In the genomic region with DNA sequence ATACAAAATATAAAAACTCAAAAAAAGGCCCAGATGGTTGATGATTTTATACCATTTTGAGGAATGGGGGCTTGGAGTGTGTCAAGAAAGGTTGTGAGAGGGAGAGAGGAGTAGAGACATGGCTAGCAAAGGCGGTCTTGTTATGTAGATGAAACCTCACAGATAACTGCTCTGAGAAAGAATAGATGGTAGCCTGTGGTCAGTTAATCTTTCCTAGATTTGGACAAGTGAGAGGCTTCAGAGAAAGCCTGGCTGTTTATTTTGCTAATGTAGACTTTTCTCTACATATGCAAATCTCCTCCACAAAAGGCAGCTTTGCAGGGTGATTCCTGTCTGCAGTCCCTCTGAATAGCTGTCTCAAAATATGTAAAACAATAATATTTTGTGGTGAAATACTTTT, we compare ENCODE assay signal across 29 cellular contexts.
"Had no signal": no experiment of that assay in that cellular context is flagged by ENCODE, and none has a peak within 500 bp of the region (broad histone marks: within the 10 kb centered on the region; RNA-seq: fewer than 3 reads in every experiment).

No MANE protein-coding gene starts in this region.

- ATAC-seq: activated CD4-positive, alpha-beta T cell treated with anti-CD3 and anti-CD28 coated beads for 36 hours; activated CD8-positive, alpha-beta memory T cell treated with anti-CD3 and anti-CD28 coated beads, Interleukin-2, amount 10 ng/mL, durations not matched to agents 7 days and 5 days; activated CD8-positive, alpha-beta T cell treated with anti-CD3 and anti-CD28 coated beads, Interleukin-2, amount 10 ng/mL, durations not matched to agents 7 days and 5 days; activated naive CD4-positive, alpha-beta T cell treated with anti-CD3 and anti-CD28 coated beads, Interleukin-2, amount 50 U/mL, for 72 hours; activated T-cell treated with anti-CD3 and anti-CD28 coated beads, Interleukin-2, amount 50 U/mL, for 72 hours; foreskin keratinocyte; heart left ventricle; left lobe of liver; natural killer cell; right cardiac atrium; stimulated activated naive B cell treated with anti-CD40 and anti-IgM and Interleukin-4, amounts not matched to agents 10 μg/mL and 1 μg/mL and 100 μg/mL, for 72 hours had no signal

- H3K4me3 ChIP-seq: esophagus muscularis mucosa, heart left ventricle, lung, stomach, thyroid gland, upper lobe of left lung, vagina had no signal

- H3K4me1 ChIP-seq: esophagus muscularis mucosa, foreskin keratinocyte, heart left ventricle, stomach, thyroid gland, upper lobe of left lung, vagina had no signal

- H3K27me3 ChIP-seq: esophagus muscularis mucosa, foreskin keratinocyte, heart left ventricle, stomach, thyroid gland, upper lobe of left lung, vagina had no signal

- H3K27me3 Mint-ChIP-seq: activated CD4-positive, alpha-beta T cell treated with anti-CD3 and anti-CD28 coated beads for 36 hours; activated CD8-positive, alpha-beta memory T cell treated with anti-CD3 and anti-CD28 coated beads, Interleukin-2, amount 10 ng/mL, durations not matched to agents 7 days and 5 days; central memory CD8-positive, alpha-beta T cell; dendritic cell treated with granulocyte-macrophage colony-stimulating factor and Interleukin-4, amounts not matched to agents 40 ng/mL and 50 ng/mL, for 4 days; stimulated activated naive B cell treated with anti-CD40 and anti-IgM and Interleukin-4, amounts not matched to agents 10 μg/mL and 1 μg/mL and 100 μg/mL, for 72 hours had no signal

- H3K27ac Mint-ChIP-seq: activated CD4-positive, alpha-beta T cell treated with anti-CD3 and anti-CD28 coated beads for 36 hours; activated CD8-positive, alpha-beta memory T cell treated with anti-CD3 and anti-CD28 coated beads, Interleukin-2, amount 10 ng/mL, durations not matched to agents 7 days and 5 days; activated CD8-positive, alpha-beta T cell treated with anti-CD3 and anti-CD28 coated beads, Interleukin-2, amount 10 ng/mL, durations not matched to agents 7 days and 5 days; activated naive CD4-positive, alpha-beta T cell treated with anti-CD3 and anti-CD28 coated beads, Interleukin-2, amount 50 U/mL, for 72 hours; activated T-cell treated with anti-CD3 and anti-CD28 coated beads, Interleukin-2, amount 50 U/mL, for 72 hours; dendritic cell treated with granulocyte-macrophage colony-stimulating factor and Interleukin-4, amounts not matched to agents 40 ng/mL and 50 ng/mL, for 4 days; natural killer cell; stimulated activated naive B cell treated with anti-CD40 and anti-IgM and Interleukin-4, amounts not matched to agents 10 μg/mL and 1 μg/mL and 100 μg/mL, for 72 hours; T-helper 2 cell treated with Interferon-gamma antibody and Interleukin-4, amounts not matched to agents 5 μg/mL and 100 μg/mL, for 36 hours had no signal

- H3K9me3 Mint-ChIP-seq: activated T-cell treated with anti-CD3 and anti-CD28 coated beads, Interleukin-2, amount 50 U/mL, for 72 hours had no signal

- H3K27ac ChIP-seq: esophagus muscularis mucosa, foreskin keratinocyte, heart left ventricle, stomach, thyroid gland, upper lobe of left lung, vagina had no signal

- H3K4me1 Mint-ChIP-seq: activated CD4-positive, alpha-beta T cell treated with anti-CD3 and anti-CD28 coated beads for 36 hours; activated CD8-positive, alpha-beta memory T cell treated with anti-CD3 and anti-CD28 coated beads, Interleukin-2, amount 10 ng/mL, durations not matched to agents 7 days and 5 days; central memory CD8-positive, alpha-beta T cell; natural killer cell; stimulated activated naive B cell treated with anti-CD40 and anti-IgM and Interleukin-4, amounts not matched to agents 10 μg/mL and 1 μg/mL and 100 μg/mL, for 72 hours had no signal

- H3K9me3 ChIP-seq: esophagus muscularis mucosa, thyroid gland, vagina had no signal

- H3K4me3 Mint-ChIP-seq: activated CD4-positive, alpha-beta T cell treated with anti-CD3 and anti-CD28 coated beads for 36 hours; activated CD8-positive, alpha-beta memory T cell treated with anti-CD3 and anti-CD28 coated beads, Interleukin-2, amount 10 ng/mL, durations not matched to agents 7 days and 5 days; activated CD8-positive, alpha-beta T cell treated with anti-CD3 and anti-CD28 coated beads, Interleukin-2, amount 10 ng/mL, durations not matched to agents 7 days and 5 days; activated T-cell treated with anti-CD3 and anti-CD28 coated beads, Interleukin-2, amount 50 U/mL, for 72 hours; central memory CD8-positive, alpha-beta T cell; dendritic cell treated with granulocyte-macrophage colony-stimulating factor and Interleukin-4, amounts not matched to agents 40 ng/mL and 50 ng/mL, for 4 days; natural killer cell; stimulated activated naive B cell treated with anti-CD40 and anti-IgM and Interleukin-4, amounts not matched to agents 10 μg/mL and 1 μg/mL and 100 μg/mL, for 72 hours; T-helper 2 cell treated with Interferon-gamma antibody and Interleukin-4, amounts not matched to agents 5 μg/mL and 100 μg/mL, for 36 hours had no signal

- H3K36me3 Mint-ChIP-seq: activated CD8-positive, alpha-beta memory T cell treated with anti-CD3 and anti-CD28 coated beads, Interleukin-2, amount 10 ng/mL, durations not matched to agents 7 days and 5 days; natural killer cell had no signal

- H3K36me3 ChIP-seq: esophagus muscularis mucosa, heart left ventricle, stomach, thyroid gland, upper lobe of left lung, vagina had no signal

- DNase-seq: activated CD4-positive, alpha-beta T cell treated with anti-CD3 and anti-CD28 coated beads for 36 hours; activated CD4-positive, CD25-positive, alpha-beta regulatory T cell; activated CD8-positive, alpha-beta memory T cell treated with anti-CD3 and anti-CD28 coated beads, Interleukin-2, amount 10 ng/mL, durations not matched to agents 7 days and 5 days; activated CD8-positive, alpha-beta T cell treated with anti-CD3 and anti-CD28 coated beads, Interleukin-2, amount 10 ng/mL, durations not matched to agents 7 days and 5 days; activated naive CD4-positive, alpha-beta T cell; activated T-cell treated with anti-CD3 and anti-CD28 coated beads, Interleukin-2, amount 50 U/mL, for 72 hours; effector CD4-positive, alpha-beta T cell; foreskin keratinocyte; heart left ventricle; hypothalamus; kidney glomerular epithelial cell; mesendoderm; natural killer cell; posterior cingulate gyrus; right cardiac atrium; stimulated activated CD4-positive, alpha-beta T cell treated with anti-CD3 and anti-CD28 coated beads, Interleukin-15, amount 100 ng/mL, for 24 hours; stimulated activated CD4-positive, alpha-beta T cell treated with anti-CD3 and anti-CD28 coated beads, Interleukin-2, amount 100 ng/mL, for 24 hours; stimulated activated naive B cell treated with anti-CD40 and anti-IgM and Interleukin-4, amounts not matched to agents 10 μg/mL and 1 μg/mL and 100 μg/mL, for 72 hours; stomach; thyroid gland; upper lobe of left lung had no signal
